8 cellular contexts compared by ENCODE assay signal in the genomic region with DNA sequence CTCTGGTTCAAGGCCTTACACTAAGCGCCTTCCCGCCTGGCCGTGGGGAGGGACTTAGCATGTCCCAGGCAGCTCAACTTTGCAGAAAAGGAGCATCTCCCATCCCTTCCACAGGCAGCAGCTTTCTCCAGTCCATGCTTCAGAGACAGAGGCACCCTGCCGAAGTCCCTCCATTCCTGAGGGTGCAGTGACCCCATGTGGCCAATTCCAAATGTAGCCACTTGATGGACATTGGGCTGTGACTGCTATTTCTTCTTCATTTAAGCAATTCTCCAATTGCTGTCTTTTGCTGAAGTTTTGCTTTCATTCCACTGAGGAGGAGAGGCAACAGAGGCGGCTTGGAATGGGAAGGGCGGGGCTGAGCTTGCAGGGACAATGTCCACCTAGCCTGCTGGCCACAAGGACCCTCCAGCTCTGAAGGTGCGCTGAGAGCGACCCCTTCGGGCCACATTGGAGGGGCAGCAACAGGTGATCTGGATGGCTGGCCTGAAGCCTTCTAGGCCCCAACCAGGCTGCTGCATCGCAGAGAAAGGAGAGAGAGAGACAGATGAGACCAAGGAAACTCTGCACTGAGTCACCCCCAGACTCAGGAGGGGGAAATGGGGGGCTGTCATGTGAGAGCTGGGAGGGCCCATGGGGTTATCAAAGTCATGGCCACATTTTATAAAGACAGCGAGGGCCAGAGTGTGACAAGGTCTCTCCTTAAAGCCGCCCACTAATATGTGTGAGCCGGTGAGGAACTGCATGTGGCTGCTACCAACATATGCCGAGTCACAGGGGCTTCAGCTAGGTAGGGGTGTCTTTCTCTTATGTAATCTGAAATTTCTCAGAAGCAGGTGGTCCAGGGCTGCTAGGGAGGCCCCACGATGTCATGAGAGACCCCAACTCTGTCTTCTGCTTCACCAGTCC.
A peak's percentile ranks its signal among the peaks of the same experiment; 100 is the strongest.
DNase-seq lines count a peak whose midpoint lies in the region; ATAC-seq, FAIRE-seq and TF ChIP-seq lines count a peak whose summit lies in the region.

No MANE protein-coding gene starts in this region.

- no peak overlapping the region for H3K27ac Mint-ChIP-seq in Calu3 (ENCODE audit: unreplicated experiment)

- no peaks in the 10 kb centered on the region for H3K4me1 Mint-ChIP-seq in Calu3 (ENCODE audit: low read depth, unreplicated experiment)

- ATAC-seq in HG03175 (IDR thresholded peaks at IDR 0.05; ENCODE audit: unreplicated experiment): no peak
- no peak for ATAC-seq in GM21447 (IDR thresholded peaks at IDR 0.05; ENCODE audit: unreplicated experiment)

- TF ChIP-seq CTCF in Calu3 (IDR thresholded peaks at IDR 0.05; ENCODE audit: unreplicated experiment) (peak; percentile 75), keratinocyte (optimal IDR thresholded peaks at IDR 0.05 in 1 of 3, IDR thresholded peaks at IDR 0.05 in 1 of 3, conservative IDR thresholded peaks at IDR 0.05 in 1 of 3; ENCODE audit: extremely low read depth in 1 of 3, insufficient read depth in 2 of 3, low read length in 3 of 3) (peak in 2 of 3 experiments; percentile 26 to 65)

- H3K4me1 ChIP-seq in keratinocyte (ENCODE audit: control insufficient read depth, extremely low read depth, insufficient read depth, low read length): no peaks in the 10 kb centered on the region

- no peak for FAIRE-seq in keratinocyte (lab: Jason Lieb, UNC)

- no peaks in the 10 kb centered on the region for H3K27me3 ChIP-seq in keratinocyte (ENCODE audit: control insufficient read depth, extremely low read depth, insufficient read depth, low read length)

- intact Hi-C loops in Calu3 (cut with micrococcal nuclease; ENCODE audit: unreplicated experiment): loop anchor here (1.0 to 5.0 kb wide), 2 partner anchors 534 to 702 kb away; no protein-coding TSS in a partner anchor

- BruUV-seq in Calu3 (replicated peaks; lab: Mats Ljungman, UMichigan): no TSS peak

- H3K36me3 ChIP-seq in keratinocyte (ENCODE audit: control insufficient read depth in 2 of 2, extremely low read depth in 1 of 2, insufficient read depth in 2 of 2, low read length in 2 of 2): no peaks in the 10 kb centered on the region

- no peak overlapping the region for H3K9ac ChIP-seq in keratinocyte (ENCODE audit: control insufficient read depth, extremely low read depth, insufficient read depth, low read length)

- H3K36me3 Mint-ChIP-seq in Calu3 (ENCODE audit: insufficient read depth, unreplicated experiment): no peaks in the 10 kb centered on the region

- no peaks in the 10 kb centered on the region for H3K9me1 ChIP-seq in keratinocyte (ENCODE audit: control insufficient read depth, extremely low read depth, insufficient read depth, low read length)

- H3K27me3 Mint-ChIP-seq in Calu3 (ENCODE audit: unreplicated experiment): peaks cover 28% of the 10 kb centered on the region

- H3K4me3 ChIP-seq in keratinocyte (ENCODE audit: control insufficient read depth in 2 of 3, extremely low read depth in 1 of 3, insufficient read depth in 2 of 3, low read depth in 1 of 3, low read length in 3 of 3): no peak overlapping the region

- H2AFZ ChIP-seq in keratinocyte (ENCODE audit: control insufficient read depth, low read length): no peak overlapping the region

- no peaks in the 10 kb centered on the region for H4K20me1 ChIP-seq in keratinocyte (ENCODE audit: control insufficient read depth, extremely low read depth, insufficient read depth, low read length)

- H3K4me2 ChIP-seq in keratinocyte (ENCODE audit: control insufficient read depth, extremely low read depth, insufficient read depth, low read depth, low read length): no peak overlapping the region

- no peaks in the 10 kb centered on the region for H3K9me3 Mint-ChIP-seq in Calu3 (ENCODE audit: low read depth, unreplicated experiment)

- CTCF ChIA-PET in Calu3 (lab: Charles Lee): interaction anchor here (0.6 to 5.3 kb wide), 9 partner anchors 30 to 702 kb away, joined by 3 to 125 read pairs (median 6); no protein-coding TSS in a partner anchor

- H3K4me3 Mint-ChIP-seq in Calu3 (ENCODE audit: low read depth, unreplicated experiment): no peak overlapping the region

- dilution Hi-C loops in keratinocyte (cut with MboI; ENCODE audit: extremely low pct_ligation_motif_present, low sequenced_read_pairs): no loop called here

- no peaks in the 10 kb centered on the region for H3K9me3 ChIP-seq in keratinocyte (ENCODE audit: control insufficient read depth, low read depth, low read length)

- no peaks in the 10 kb centered on the region for H3K79me2 ChIP-seq in keratinocyte (ENCODE audit: control insufficient read depth, insufficient read depth, low read length)

- DNase-seq in Calu3 (peak; percentile 74), HCEC 1CT (peak; percentile 13), NOMO-1 treated with dmso at 0.1 percent for 144 hours (lab: John Stamatoyannopoulos, UW; ENCODE audit: unreplicated experiment) (peak; percentile 66), caudate nucleus (lab: John Stamatoyannopoulos, UW) (peak in 51 of 61 donors; percentile 3 to 81 (median 40)), keratinocyte (ENCODE audit: low read depth, low spot score) (no peak), stromal cell of bone marrow (ENCODE audit: low read depth) (peak; percentile 59)

- H3K27ac ChIP-seq in caudate nucleus (ENCODE audit: low read depth, low read length) (no peak overlapping the region), keratinocyte (ENCODE audit: control insufficient read depth, insufficient read depth, low read length) (no peak overlapping the region)
